Comparison of ENCODE assay signal across 10 cellular contexts in genomic region chr4:186948361-186949291, GRCh38.
A peak's percentile ranks its signal among the peaks of the same experiment; 100 is the strongest.
DNase-seq lines count a peak whose midpoint lies in the region; ATAC-seq, FAIRE-seq and TF ChIP-seq lines count a peak whose summit lies in the region.
"Had no signal": no experiment of that assay in that cellular context is flagged by ENCODE, and none has a peak within 500 bp of the region (broad histone marks: within the 10 kb centered on the region; RNA-seq: fewer than 3 reads in every experiment).

No MANE protein-coding gene starts in this region.

- H3K4me3 ChIP-seq in A549 (no peak overlapping the region), ascending aorta (peak overlapping the region; percentile 7 to 36), keratinocyte (ENCODE audit: control insufficient read depth in 2 of 3, extremely low read depth in 1 of 3, insufficient read depth in 2 of 3, low read depth in 1 of 3, low read length in 3 of 3) (no peak overlapping the region)
- H3K4me3 ChIP-seq: SK-N-MC had no signal

- no peaks in the 10 kb centered on the region for H3K9me1 ChIP-seq in keratinocyte (ENCODE audit: control insufficient read depth, extremely low read depth, insufficient read depth, low read length)

- no peaks in the 10 kb centered on the region for H3K9me3 Mint-ChIP-seq in HFFc6

- H4K20me1 ChIP-seq in keratinocyte (ENCODE audit: control insufficient read depth, extremely low read depth, insufficient read depth, low read length) = no peaks in the 10 kb centered on the region

- DNase-seq in A549 (ENCODE audit: low read depth in 1 of 2, low spot score in 1 of 2) (peak; percentile 9 to 26), HFFc6 (peak; percentile 67), ascending aorta (ENCODE audit: low spot score in 2 of 2) (no peak), keratinocyte (ENCODE audit: low read depth, low spot score) (no peak), left lobe of liver (ENCODE audit: low spot score) (no peak), NCI-H2081 treated with DMSO at 0.1 percent for 48 hours (lab: John Stamatoyannopoulos, UW) (no peak), NCI-H187 treated with DMSO at 0.1 percent for 48 hours (lab: John Stamatoyannopoulos, UW) (no peak)
- no peak for DNase-seq in activated effector memory CD4-positive, alpha-beta T cell treated with anti-CD3 and anti-CD28 coated beads, Interleukin-2, amount 50 U/mL, for 16 hours
- DNase-seq: hippocampal formation had no signal

- CTCF ChIA-PET in A549 (lab: Yijun Ruan, JAX) = interaction anchor here (0.6 to 2.6 kb wide), 6 partner anchors 30 to 1159 kb away, joined by 3 to 17 read pairs (median 3); no protein-coding TSS in a partner anchor

- peak in 1 of 2 experiments; percentile 73; a peak in 3 of 6 replicates for ATAC-seq in A549
- no peak for ATAC-seq in left lobe of liver

- 80% methylated on average over 16 of the region's 16 CpGs for WGBS in A549 (ENCODE audit: missing lambda C conversion rate)

- no peaks in the 10 kb centered on the region for H3K79me2 ChIP-seq in keratinocyte (ENCODE audit: control insufficient read depth, insufficient read depth, low read length)

- no peaks in the 10 kb centered on the region for H3K36me3 ChIP-seq in ascending aorta
- H3K36me3 ChIP-seq in keratinocyte (ENCODE audit: control insufficient read depth in 2 of 2, extremely low read depth in 1 of 2, insufficient read depth in 2 of 2, low read length in 2 of 2) = no peaks in the 10 kb centered on the region

- H3K4me3 Mint-ChIP-seq in HFFc6 = peak overlapping the region; percentile 78

- H3K9ac ChIP-seq in keratinocyte (ENCODE audit: control insufficient read depth, extremely low read depth, insufficient read depth, low read length) = no peak overlapping the region

- no peak overlapping the region for H3K4me2 ChIP-seq in A549
- peak overlapping the region; percentile 13 for H3K4me2 ChIP-seq in keratinocyte (ENCODE audit: control insufficient read depth, extremely low read depth, insufficient read depth, low read depth, low read length)

- intact Hi-C loops in ascending aorta (cut with DNase I) = no loop called here

- dilution Hi-C loops in keratinocyte (cut with MboI; ENCODE audit: extremely low pct_ligation_motif_present, low sequenced_read_pairs) = no loop called here

- no peaks in the 10 kb centered on the region for H3K9me3 ChIP-seq in A549
- H3K9me3 ChIP-seq in ascending aorta = no peaks in the 10 kb centered on the region
- no peaks in the 10 kb centered on the region for H3K9me3 ChIP-seq in keratinocyte (ENCODE audit: control insufficient read depth, low read depth, low read length)

- peak overlapping the region; percentile 81 for H3K27ac Mint-ChIP-seq in HFFc6

- peaks cover 6% of the 10 kb centered on the region; the same call in 1 of the 3 replicates for H3K4me1 ChIP-seq in A549
- no peaks in the 10 kb centered on the region for H3K4me1 ChIP-seq in ascending aorta
- H3K4me1 ChIP-seq in keratinocyte (ENCODE audit: control insufficient read depth, extremely low read depth, insufficient read depth, low read length) = no peaks in the 10 kb centered on the region

- no peak overlapping the region for H3K27ac ChIP-seq in A549
- H3K27ac ChIP-seq in ascending aorta = no peak overlapping the region
- H3K27ac ChIP-seq in keratinocyte (ENCODE audit: control insufficient read depth, insufficient read depth, low read length) = no peak overlapping the region
- H3K27ac ChIP-seq: SK-N-MC had no signal

- H3K27me3 Mint-ChIP-seq in HFFc6 (ENCODE audit: insufficient read depth) = peaks cover 6% of the 10 kb centered on the region

- no peak for TF ChIP-seq EP300 in A549 (IDR thresholded peaks at IDR 0.05)

- TF ChIP-seq CTCF in A549 (IDR thresholded peaks at IDR 0.05) (no peak; the same call in 2 of the 3 replicates), HFFc6 (IDR thresholded peaks at IDR 0.05) (peak; percentile 75), ascending aorta (IDR thresholded peaks at IDR 0.05) (peak in 1 of 3 experiments; percentile 30), keratinocyte (optimal IDR thresholded peaks at IDR 0.05 in 1 of 3, IDR thresholded peaks at IDR 0.05 in 1 of 3, conservative IDR thresholded peaks at IDR 0.05 in 1 of 3; ENCODE audit: extremely low read depth in 1 of 3, insufficient read depth in 2 of 3, low read length in 3 of 3) (peak; percentile 34 to 64 (median 46))

- H2AFZ ChIP-seq in keratinocyte (ENCODE audit: control insufficient read depth, low read length) = peak overlapping the region; percentile 37

- H3K27me3 ChIP-seq in ascending aorta (no peaks in the 10 kb centered on the region), keratinocyte (ENCODE audit: control insufficient read depth, extremely low read depth, insufficient read depth, low read length) (peaks cover 2% of the 10 kb centered on the region)

- H3K4me1 Mint-ChIP-seq in HFFc6 (ENCODE audit: low read depth) = peaks cover 33% of the 10 kb centered on the region

- FAIRE-seq in A549 (lab: Jason Lieb, UNC) (no peak), keratinocyte (lab: Jason Lieb, UNC) (peak; percentile 53)

- POLR2A ChIA-PET in A549 (lab: Yijun Ruan, JAX) = no interaction called here

- peak; percentile 34 to 54; a peak in 4 of 5 replicates for TF ChIP-seq RAD21 in A549 (conservative IDR thresholded peaks at IDR 0.05 in 1 of 2, IDR thresholded peaks at IDR 0.05 in 1 of 2)

- H3K36me3 Mint-ChIP-seq in HFFc6 (ENCODE audit: low read depth) = no peaks in the 10 kb centered on the region

- TF ChIP-seq POLR2A in A549 (IDR thresholded peaks at IDR 0.05; ENCODE audit: low read length) = no peak

TF ChIP-seq in A549, 52 proteins besides CTCF, POLR2A, EP300 and RAD21:
- TF ChIP-seq ATOH8 (CRISPR knock-in tag; IDR thresholded peaks at IDR 0.05; ENCODE audit: low read depth) = no peak
- TF ChIP-seq ELK1 (IDR thresholded peaks at IDR 0.05; ENCODE audit: low read depth, low read length) = no peak
- TF ChIP-seq CEBPB (IDR thresholded peaks at IDR 0.05) = no peak
- TF ChIP-seq SMC3 (IDR thresholded peaks at IDR 0.05) = 0 out of 3 replicates have a peak, but pooled peaks have one; percentile 27

Comparison
In these comparisons a context has a peak if more than half of its experiments do, and no peak if none do; other contexts are left out.
1. DNase-seq: peak in A549 (2 of 2) and HFFc6 (single experiment); none in ascending aorta (0 of 2), keratinocyte (single experiment), activated effector memory CD4-positive, alpha-beta T cell treated with anti-CD3 and anti-CD28 coated beads, Interleukin-2, amount 50 U/mL, for 16 hours (single experiment), left lobe of liver (single experiment), NCI-H2081 treated with DMSO at 0.1 percent for 48 hours (single experiment) and NCI-H187 treated with DMSO at 0.1 percent for 48 hours (single experiment).
2. H3K4me3 ChIP-seq: peak in ascending aorta (2 of 2); none in A549 (single experiment) and keratinocyte (0 of 3).